1 cellular context compared by ENCODE assay signal in the genomic region with DNA sequence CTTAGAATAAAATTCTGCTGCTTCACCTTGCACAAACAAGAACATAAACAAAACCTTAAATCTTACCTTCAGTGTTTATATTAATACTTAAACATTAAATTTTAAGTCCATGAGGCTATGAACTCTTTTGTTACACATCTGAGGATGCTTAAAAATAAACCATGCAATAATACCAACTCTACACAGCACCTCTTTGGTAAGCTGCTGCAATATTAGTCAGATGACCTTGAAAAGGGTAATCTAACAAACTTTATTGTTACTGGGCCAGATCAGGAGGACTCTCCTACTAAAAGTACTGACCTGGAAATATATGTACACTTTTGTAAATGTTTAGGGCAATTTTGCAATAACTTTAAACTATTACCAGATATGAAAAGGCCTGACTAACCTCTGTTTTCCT.
TF ChIP-seq lines count a peak whose summit lies in the region.

No MANE protein-coding gene starts in this region.

TF ChIP-seq in GM12878, 131 proteins besides CTCF, POLR2A, EP300 and RAD21 (continued from another document):
- TF ChIP-seq, protein P1, sequence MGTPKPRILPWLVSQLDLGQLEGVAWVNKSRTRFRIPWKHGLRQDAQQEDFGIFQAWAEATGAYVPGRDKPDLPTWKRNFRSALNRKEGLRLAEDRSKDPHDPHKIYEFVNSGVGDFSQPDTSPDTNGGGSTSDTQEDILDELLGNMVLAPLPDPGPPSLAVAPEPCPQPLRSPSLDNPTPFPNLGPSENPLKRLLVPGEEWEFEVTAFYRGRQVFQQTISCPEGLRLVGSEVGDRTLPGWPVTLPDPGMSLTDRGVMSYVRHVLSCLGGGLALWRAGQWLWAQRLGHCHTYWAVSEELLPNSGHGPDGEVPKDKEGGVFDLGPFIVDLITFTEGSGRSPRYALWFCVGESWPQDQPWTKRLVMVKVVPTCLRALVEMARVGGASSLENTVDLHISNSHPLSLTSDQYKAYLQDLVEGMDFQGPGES (IDR thresholded peaks at IDR 0.05) = no peak
